Comparison of ENCODE assay signal across 11 cellular contexts in the genomic region with DNA sequence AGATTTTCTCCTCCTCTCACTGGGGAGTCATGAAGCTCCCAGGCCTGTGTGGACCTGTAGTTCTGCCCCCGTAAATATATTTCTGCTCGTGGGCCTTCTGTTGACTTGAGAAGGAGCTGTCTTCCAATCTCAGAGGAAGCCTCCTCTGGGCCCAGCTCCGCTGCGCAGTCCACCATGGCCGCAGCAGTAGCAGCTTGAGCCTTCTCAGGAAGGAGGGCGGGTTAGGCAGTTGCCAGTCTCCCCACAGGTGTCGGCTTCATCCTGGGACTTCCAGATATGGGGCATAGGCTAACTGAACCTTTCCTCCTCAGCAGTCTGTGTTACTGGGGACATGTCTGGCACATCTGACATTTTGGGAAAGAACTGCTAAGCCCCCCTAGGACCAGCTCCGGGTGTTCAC.
"Had no signal": no experiment of that assay in that cellular context is flagged by ENCODE, and none has a peak within 500 bp of the region (broad histone marks: within the 10 kb centered on the region; RNA-seq: fewer than 3 reads in every experiment).

No MANE protein-coding gene starts in this region.

- H3K36me3 Mint-ChIP-seq: stimulated activated memory B cell treated with anti-CD40 and anti-IgM and Interleukin-4, amounts not matched to agents 10 μg/mL and 1 μg/mL and 100 μg/mL, for 72 hours had no signal

- H3K4me3 Mint-ChIP-seq: activated T-helper 17 cell treated with anti-CD3 and anti-CD28 coated beads, Interleukin-2, amount 50 U/mL, for 72 hours; stimulated activated memory B cell treated with anti-CD40 and anti-IgM and Interleukin-4, amounts not matched to agents 10 μg/mL and 1 μg/mL and 100 μg/mL, for 72 hours had no signal

- H3K27me3 Mint-ChIP-seq: activated T-helper 17 cell treated with anti-CD3 and anti-CD28 coated beads, Interleukin-2, amount 50 U/mL, for 72 hours; stimulated activated memory B cell treated with anti-CD40 and anti-IgM and Interleukin-4, amounts not matched to agents 10 μg/mL and 1 μg/mL and 100 μg/mL, for 72 hours had no signal

- H3K9me3 Mint-ChIP-seq: activated T-helper 17 cell treated with anti-CD3 and anti-CD28 coated beads, Interleukin-2, amount 50 U/mL, for 72 hours; stimulated activated memory B cell treated with anti-CD40 and anti-IgM and Interleukin-4, amounts not matched to agents 10 μg/mL and 1 μg/mL and 100 μg/mL, for 72 hours had no signal

- H3K4me3 ChIP-seq: coronary artery had no signal

- DNase-seq: activated CD4-positive, alpha-beta T cell treated with anti-CD3 and anti-CD28 coated beads, Interleukin-2, amount 50 U/mL, for 1 hour; activated naive CD4-positive, alpha-beta T cell treated with Interleukin-2 at 50 U/mL for 16 hours; effector CD8-positive, alpha-beta T cell; kidney glomerular epithelial cell; retina; stimulated activated CD4-positive, alpha-beta T cell treated with anti-CD3 and anti-CD28 coated beads, Interleukin-12 subunit alpha, Interleukin-12 subunit beta, amount 100 ng/mL, for 4 hours; stimulated activated CD4-positive, alpha-beta T cell treated with anti-CD3 and anti-CD28 coated beads, Interleukin-2, amount 100 ng/mL, for 24 hours; trophoblast cell had no signal

- ATAC-seq: activated T-helper 17 cell treated with anti-CD3 and anti-CD28 coated beads, Interleukin-2, amount 50 U/mL, for 72 hours; stimulated activated memory B cell treated with anti-CD40 and anti-IgM and Interleukin-4, amounts not matched to agents 10 μg/mL and 1 μg/mL and 100 μg/mL, for 72 hours had no signal
